In genomic region chr1:26602378-26602959, GRCh38 we compare ENCODE assay signal across 9 cellular contexts.
DNase-seq lines count a peak whose midpoint lies in the region; ATAC-seq and TF ChIP-seq lines count a peak whose summit lies in the region.
"Had no signal": no experiment of that assay in that cellular context is flagged by ENCODE, and none has a peak within 500 bp of the region (broad histone marks: within the 10 kb centered on the region; RNA-seq: fewer than 3 reads in every experiment).

No MANE protein-coding gene starts in this region.

- H3K27me3 Mint-ChIP-seq in CD8-positive, alpha-beta memory T cell: peaks cover 0 to 2% of the 10 kb centered on the region in 2 donors
- H3K27me3 Mint-ChIP-seq in GM23338 (ENCODE audit: insufficient read depth, low read depth, poor library complexity): peaks cover 4% of the 10 kb centered on the region
- peaks cover 2% of the 10 kb centered on the region for H3K27me3 Mint-ChIP-seq in activated B cell treated with CpG ODN at 0.5 μM for 24 hours

- no peaks in the 10 kb centered on the region for H3K36me3 ChIP-seq in CD8-positive, alpha-beta memory T cell (ENCODE audit: insufficient read depth, low read length)
- no peaks in the 10 kb centered on the region for H3K36me3 ChIP-seq in GM23338 (ENCODE audit: insufficient read depth)
- H3K36me3 ChIP-seq in prostate gland: no peaks in the 10 kb centered on the region

- H3F3A ChIP-seq in GM23338 (replicated peaks; ENCODE audit: low read depth): no peaks in the 10 kb centered on the region

- no peak overlapping the region for H3K27ac ChIP-seq in CD8-positive, alpha-beta memory T cell (ENCODE audit: low read depth, low read length)
- no peak overlapping the region for H3K27ac ChIP-seq in GM23338 (ENCODE audit: low read depth)
- no peak overlapping the region for H3K27ac ChIP-seq in prostate gland
- H3K27ac ChIP-seq: skin epidermis had no signal

- no peaks in the 10 kb centered on the region for H3K9me3 ChIP-seq in CD8-positive, alpha-beta memory T cell (ENCODE audit: low read length)
- H3K9me3 ChIP-seq in prostate gland: no peaks in the 10 kb centered on the region

- no peaks in the 10 kb centered on the region for H3K36me3 Mint-ChIP-seq in CD8-positive, alpha-beta memory T cell
- peaks cover 1% of the 10 kb centered on the region; the same call in 2 of the 3 replicates for H3K36me3 Mint-ChIP-seq in GM23338 (ENCODE audit: low read depth)
- no peaks in the 10 kb centered on the region for H3K36me3 Mint-ChIP-seq in activated B cell treated with CpG ODN at 0.5 μM for 24 hours (ENCODE audit: low read depth)

- no peaks in the 10 kb centered on the region for H3K79me2 ChIP-seq in GM23338 (replicated peaks; ENCODE audit: insufficient read depth)

- CTCF ChIA-PET in CD8-positive, alpha-beta memory T cell (lab: Charles Lee): interaction anchor here (0.7 to 12.8 kb wide), 44 partner anchors 9 to 295 kb away, joined by 3 to 203 read pairs (median 5); partner anchors contain the start of genes GPN2 and PIGV
- CTCF ChIA-PET in activated B cell treated with CpG ODN at 0.5 μM for 24 hours (lab: Charles Lee): interaction anchor here (0.7 to 10.9 kb wide), 37 partner anchors 8 to 286 kb away, joined by 3 to 302 read pairs (median 5); partner anchors contain the start of genes ARID1A and PIGV

- TF ChIP-seq POLR2A in prostate gland (IDR thresholded peaks at IDR 0.05): no peak

- H3K27ac Mint-ChIP-seq in CD8-positive, alpha-beta memory T cell: no peak overlapping the region
- H3K27ac Mint-ChIP-seq in GM23338: no peak overlapping the region
- H3K27ac Mint-ChIP-seq in activated B cell treated with CpG ODN at 0.5 μM for 24 hours: no peak overlapping the region

- no peaks in the 10 kb centered on the region for H3K9me3 Mint-ChIP-seq in CD8-positive, alpha-beta memory T cell
- peaks cover 1% of the 10 kb centered on the region; the same call in 2 of the 3 replicates for H3K9me3 Mint-ChIP-seq in GM23338
- no peaks in the 10 kb centered on the region for H3K9me3 Mint-ChIP-seq in activated B cell treated with CpG ODN at 0.5 μM for 24 hours

- DNase-seq in CD8-positive, alpha-beta memory T cell: peak in 3 of 5 donors; percentile 30 to 61 (median 56)
- DNase-seq in GM23338 (ENCODE audit: low spot score): peak; percentile 72
- DNase-seq in NCI-H2196 (lab: John Stamatoyannopoulos, UW; ENCODE audit: unreplicated experiment): peak; percentile 61
- no peak for DNase-seq in activated B cell treated with CpG ODN at 0.5 μM for 24 hours
- DNase-seq in germinal center (ENCODE audit: low spot score): peak; percentile 67
- peak; percentile 62 for DNase-seq in prostate gland (ENCODE audit: low spot score)

- peak; percentile 85 to 94 for TF ChIP-seq CTCF in GM23338 (conservative IDR thresholded peaks at IDR 0.05; ENCODE audit: low read depth in 2 of 2)
- TF ChIP-seq CTCF in activated B cell treated with CpG ODN at 0.5 μM for 24 hours (IDR thresholded peaks at IDR 0.05): peak; percentile 83
- peak; percentile 71 to 97 (median 91) for TF ChIP-seq CTCF in prostate gland (IDR thresholded peaks at IDR 0.05)

- no peak overlapping the region for H3K4me3 Mint-ChIP-seq in CD8-positive, alpha-beta memory T cell
- H3K4me3 Mint-ChIP-seq in GM23338 (no peak overlapping the region), activated B cell treated with CpG ODN at 0.5 μM for 24 hours (no peak overlapping the region)

- H3K27me3 ChIP-seq in CD8-positive, alpha-beta memory T cell (ENCODE audit: insufficient read depth, low read length, poor library complexity, severe bottlenecking): no peaks in the 10 kb centered on the region
- H3K27me3 ChIP-seq in GM23338 (ENCODE audit: insufficient read depth) (no peaks in the 10 kb centered on the region), prostate gland (replicated peaks; ENCODE audit: insufficient read depth) (no peaks in the 10 kb centered on the region)

- H3K9me2 ChIP-seq in GM23338 (ENCODE audit: insufficient read depth): no peaks in the 10 kb centered on the region

- H3K4me2 ChIP-seq in GM23338: no peak overlapping the region

- peaks cover 7 to 10% (median 9%) of the 10 kb centered on the region in 3 donors for H3K4me1 Mint-ChIP-seq in CD8-positive, alpha-beta memory T cell
- H3K4me1 Mint-ChIP-seq in GM23338: peaks cover 18% of the 10 kb centered on the region
- peaks cover 3% of the 10 kb centered on the region for H3K4me1 Mint-ChIP-seq in activated B cell treated with CpG ODN at 0.5 μM for 24 hours

- ATAC-seq in GM23338 (no peak), activated B cell treated with CpG ODN at 0.5 μM for 24 hours (ENCODE audit: low read depth) (peak; percentile 57), GM18861 (IDR thresholded peaks at IDR 0.05; ENCODE audit: unreplicated experiment) (no peak), HG02981 (IDR thresholded peaks at IDR 0.05; ENCODE audit: unreplicated experiment) (no peak)

- H2AFZ ChIP-seq in GM23338: no peak overlapping the region

- POLR2A ChIA-PET in CD8-positive, alpha-beta memory T cell (lab: Charles Lee): interaction anchor here (0.5 to 3.5 kb wide), 6 partner anchors 64 to 230 kb away, joined by 3 to 22 read pairs (median 4); partner anchors contain the start of gene PIGV
- POLR2A ChIA-PET in activated B cell treated with CpG ODN at 0.5 μM for 24 hours (lab: Charles Lee): interaction anchor here (0.6 to 6.2 kb wide), 8 partner anchors 21 to 187 kb away, joined by 3 to 73 read pairs (median 5); partner anchors contain the start of gene PIGV

- no peak overlapping the region for H3K4me3 ChIP-seq in CD8-positive, alpha-beta memory T cell (ENCODE audit: low read length)
- H3K4me3 ChIP-seq in GM23338 (no peak overlapping the region), prostate gland (no peak overlapping the region)
- H3K4me3 ChIP-seq: skin epidermis had no signal

- intact Hi-C loops in activated B cell treated with CpG ODN at 0.5 μM for 24 hours (cut with micrococcal nuclease) (loop anchor here (1.0 kb wide), 4 partner anchors 75 to 276 kb away; partner anchors contain the start of gene ARID1A), prostate gland (cut with DNase I) (loop anchor here (1.0 to 10.0 kb wide), 3 partner anchors 75 to 272 kb away; no protein-coding TSS in a partner anchor)

- no peaks in the 10 kb centered on the region for H4K20me1 ChIP-seq in GM23338 (replicated peaks; ENCODE audit: insufficient read depth)

- H3K4me1 ChIP-seq in CD8-positive, alpha-beta memory T cell (ENCODE audit: insufficient read depth, low read length): peaks cover 8% of the 10 kb centered on the region
- no peaks in the 10 kb centered on the region for H3K4me1 ChIP-seq in GM23338 (ENCODE audit: insufficient read depth)
- peaks cover 2% of the 10 kb centered on the region for H3K4me1 ChIP-seq in prostate gland (replicated peaks)

- WGBS in prostate gland: 2% methylated on average over 2 of the region's 2 CpGs

TF ChIP-seq in GM23338, 12 proteins besides CTCF, POLR2A, EP300 and RAD21 (continues in another document):
- TF ChIP-seq REST (IDR thresholded peaks at IDR 0.05; ENCODE audit: unreplicated experiment): no peak
